ENCODE assay signal across 16 cellular contexts in genomic region chr14:91263329-91263728, GRCh38. TPM values are rescaled to one million over a fixed set of nuclear protein-coding genes. Genes with fewer than 3 reads are reported as not detected.
A peak's percentile ranks its signal among the peaks of the same experiment; 100 is the strongest.
DNase-seq lines count a peak whose midpoint lies in the region; ATAC-seq, FAIRE-seq and TF ChIP-seq lines count a peak whose summit lies in the region.
"Had no signal": no experiment of that assay in that cellular context is flagged by ENCODE, and none has a peak within 500 bp of the region (broad histone marks: within the 10 kb centered on the region; RNA-seq: fewer than 3 reads in every experiment).

No MANE protein-coding gene starts in this region.

- DNase-seq in activated naive CD4-positive, alpha-beta T cell treated with anti-CD3 and anti-CD28 coated beads, Interleukin-2, amount 50 U/mL, for 72 hours (ENCODE audit: low spot score in 2 of 2), result no peak
- DNase-seq in mesothelial cell of epicardium (ENCODE audit: low spot score in 2 of 2, unreplicated experiment in 2 of 2) (no peak), HuH-7 (ENCODE audit: low spot score) (no peak), HTR-8/SVneo (ENCODE audit: insufficient read length, low spot score) (no peak), COR-L47 (lab: John Stamatoyannopoulos, UW) (no peak)
- DNase-seq: activated B cell treated with CpG ODN at 0.5 μM for 24 hours, DMS 273 treated with DMSO at 0.1 percent for 48 hours, mucosa of descending colon, NCI-H2081, NCI-H82, stomach, SW 1271 had no signal

- H3K36me3 Mint-ChIP-seq in activated naive CD4-positive, alpha-beta T cell treated with anti-CD3 and anti-CD28 coated beads, Interleukin-2, amount 50 U/mL, for 24 hours, result peaks cover 2% of the 10 kb centered on the region
- no peaks in the 10 kb centered on the region for H3K36me3 Mint-ChIP-seq in activated naive CD4-positive, alpha-beta T cell treated with anti-CD3 and anti-CD28 coated beads, Interleukin-2, amount 50 U/mL, for 72 hours
- H3K36me3 Mint-ChIP-seq in activated naive CD8-positive, alpha-beta T cell, result peaks cover 6% of the 10 kb centered on the region
- H3K36me3 Mint-ChIP-seq in mesothelial cell of epicardium, result no peaks in the 10 kb centered on the region

- no peak for ATAC-seq in activated naive CD4-positive, alpha-beta T cell treated with anti-CD3 and anti-CD28 coated beads, Interleukin-2, amount 50 U/mL, for 72 hours
- ATAC-seq in HG03039 (IDR thresholded peaks at IDR 0.05; ENCODE audit: unreplicated experiment), result no peak

- peaks cover 57% of the 10 kb centered on the region for H3K4me1 Mint-ChIP-seq in activated naive CD4-positive, alpha-beta T cell treated with anti-CD3 and anti-CD28 coated beads, Interleukin-2, amount 50 U/mL, for 24 hours
- peaks cover 52% of the 10 kb centered on the region for H3K4me1 Mint-ChIP-seq in activated naive CD8-positive, alpha-beta T cell (ENCODE audit: low read depth)
- H3K4me1 Mint-ChIP-seq in mesothelial cell of epicardium, result peaks cover 23% of the 10 kb centered on the region

- peak overlapping the region; percentile 77 for H3K27ac Mint-ChIP-seq in activated naive CD4-positive, alpha-beta T cell treated with anti-CD3 and anti-CD28 coated beads, Interleukin-2, amount 50 U/mL, for 24 hours
- peak overlapping the region in 1 of 2 donors; percentile 84 for H3K27ac Mint-ChIP-seq in activated naive CD4-positive, alpha-beta T cell treated with anti-CD3 and anti-CD28 coated beads, Interleukin-2, amount 50 U/mL, for 72 hours
- peak overlapping the region; percentile 52 for H3K27ac Mint-ChIP-seq in activated naive CD8-positive, alpha-beta T cell
- no peak overlapping the region for H3K27ac Mint-ChIP-seq in mesothelial cell of epicardium

- H3K4me3 Mint-ChIP-seq in activated naive CD4-positive, alpha-beta T cell treated with anti-CD3 and anti-CD28 coated beads, Interleukin-2, amount 50 U/mL, for 24 hours, result peak overlapping the region; percentile 77
- H3K4me3 Mint-ChIP-seq in activated naive CD8-positive, alpha-beta T cell, result peak overlapping the region; percentile 78
- H3K4me3 Mint-ChIP-seq in mesothelial cell of epicardium, result peak overlapping the region; percentile 68

- no peak for TF ChIP-seq CTCF in mesothelial cell of epicardium (IDR thresholded peaks at IDR 0.05; ENCODE audit: unreplicated experiment)

- H3K27me3 Mint-ChIP-seq in activated naive CD4-positive, alpha-beta T cell treated with anti-CD3 and anti-CD28 coated beads, Interleukin-2, amount 50 U/mL, for 24 hours, result no peaks in the 10 kb centered on the region
- no peaks in the 10 kb centered on the region for H3K27me3 Mint-ChIP-seq in activated naive CD8-positive, alpha-beta T cell
- H3K27me3 Mint-ChIP-seq in mesothelial cell of epicardium (ENCODE audit: low read depth), result peaks cover 24% of the 10 kb centered on the region

- FAIRE-seq in HTR-8/SVneo (lab: Jason Lieb, UNC), result no peak
- FAIRE-seq: HepG2 had no signal

- H3K9me3 Mint-ChIP-seq in activated naive CD4-positive, alpha-beta T cell treated with anti-CD3 and anti-CD28 coated beads, Interleukin-2, amount 50 U/mL, for 24 hours, result no peaks in the 10 kb centered on the region
- no peaks in the 10 kb centered on the region for H3K9me3 Mint-ChIP-seq in activated naive CD4-positive, alpha-beta T cell treated with anti-CD3 and anti-CD28 coated beads, Interleukin-2, amount 50 U/mL, for 72 hours
- no peaks in the 10 kb centered on the region for H3K9me3 Mint-ChIP-seq in activated naive CD8-positive, alpha-beta T cell (ENCODE audit: low read depth)
- no peaks in the 10 kb centered on the region for H3K9me3 Mint-ChIP-seq in mesothelial cell of epicardium
- H3K9me3 Mint-ChIP-seq: activated B cell treated with CpG ODN at 0.5 μM for 24 hours had no signal

RNA-seq across cellular contexts. Expression of gene GPR68, which starts 18.8 kb away (rescaled TPM):
- total RNA-seq in activated naive CD4-positive, alpha-beta T cell treated with anti-CD3 and anti-CD28 coated beads, Interleukin-2, amount 50 U/mL, for 72 hours, result 10 to 100 TPM in 1 of 2 donors, 1 to 10 TPM in 1; 4.6 to 12.7 TPM
- total RNA-seq in mesothelial cell of epicardium, result 0.79 to 1.2 TPM (median 1.1 TPM) in 3 replicates
- total RNA-seq: HepG2 had no signal
